8 cellular contexts compared by ENCODE assay signal in genomic region chr17:2786176-2786881, GRCh38. TPM values are rescaled to one million over a fixed set of nuclear protein-coding genes. Genes with fewer than 3 reads are reported as not detected.
DNase-seq lines count a peak whose midpoint lies in the region; ATAC-seq, FAIRE-seq and TF ChIP-seq lines count a peak whose summit lies in the region.

No MANE protein-coding gene starts in this region.

- H2AFZ ChIP-seq in HepG2 (ENCODE audit: low read length) = no peak overlapping the region

- H3K4me3 ChIP-seq in coronary artery (no peak overlapping the region), HepG2 (replicated peaks in 1 of 3; ENCODE audit: insufficient read depth in 1 of 3, low read depth in 2 of 3, low read length in 3 of 3) (no peak overlapping the region)

- BruUV-seq in HepG2 (replicated peaks; lab: Mats Ljungman, UMichigan) = no TSS peak

- H3K4me1 Mint-ChIP-seq in activated CD4-positive, alpha-beta T cell treated with anti-CD3 and anti-CD28 coated beads, Interleukin-2, amount 10 ng/mL, durations not matched to agents 24 days and 14 days = peaks cover 7% of the 10 kb centered on the region

- H3K4me1 ChIP-seq in HepG2 (ENCODE audit: insufficient read depth, low read length) = no peaks in the 10 kb centered on the region

- H3K36me3 ChIP-seq in HepG2 (replicated peaks in 1 of 2; ENCODE audit: control insufficient read depth in 1 of 2, insufficient read depth in 2 of 2, low read length in 2 of 2) = no peaks in the 10 kb centered on the region

- no peaks in the 10 kb centered on the region for H3K36me3 Mint-ChIP-seq in activated CD4-positive, alpha-beta T cell treated with anti-CD3 and anti-CD28 coated beads, Interleukin-2, amount 10 ng/mL, durations not matched to agents 24 days and 14 days (ENCODE audit: low read depth)

- POLR2A ChIA-PET in HepG2 (lab: Yijun Ruan, JAX) = no interaction called here

- 0 out of 5 replicates have a peak, but pooled peaks cover 0 to 2% of the 10 kb centered on the region in 2 experiments for H3K27me3 ChIP-seq in HepG2 (ENCODE audit: control insufficient read depth in 1 of 2, insufficient read depth in 2 of 2, low read length in 2 of 2)

- no peak for TF ChIP-seq POLR2A in GM12891 (IDR thresholded peaks at IDR 0.05; ENCODE audit: low read depth, low read length)
- TF ChIP-seq POLR2A in HepG2 (IDR thresholded peaks at IDR 0.05; ENCODE audit: insufficient read depth in 1 of 2, low read depth in 2 of 2, low read length in 2 of 2) = no peak

- peak; percentile 96 for ATAC-seq in HepG2

- CTCF ChIA-PET in HepG2 (lab: Yijun Ruan, JAX; ENCODE audit: low intra/inter-chr PET ratio, low total read pairs) = interaction anchor here (0.6 to 0.8 kb wide), 2 partner anchors 9 to 227 kb away, joined by 3 read pairs; no protein-coding TSS in a partner anchor

- no peaks in the 10 kb centered on the region for H3K9me3 Mint-ChIP-seq in activated CD4-positive, alpha-beta T cell treated with anti-CD3 and anti-CD28 coated beads, Interleukin-2, amount 10 ng/mL, durations not matched to agents 24 days and 14 days

- peaks cover 3% of the 10 kb centered on the region; the same call in 1 of the 2 replicates for H4K20me1 ChIP-seq in HepG2 (ENCODE audit: insufficient read depth, low read length)

- H3K79me2 ChIP-seq in HepG2 (ENCODE audit: insufficient read depth, low read length) = no peaks in the 10 kb centered on the region

- FAIRE-seq in GM12891 (lab: Jason Lieb, UNC) = peak; percentile 98
- FAIRE-seq in HepG2 (lab: Jason Lieb, UNC) = peak; percentile 89

- no peak overlapping the region for H3K27ac Mint-ChIP-seq in activated CD4-positive, alpha-beta T cell treated with anti-CD3 and anti-CD28 coated beads, Interleukin-2, amount 10 ng/mL, durations not matched to agents 24 days and 14 days

- 0 out of 2 replicates have a peak, but pooled peaks have one; percentile 44 for TF ChIP-seq RAD21 in HepG2 (CRISPR knock-in tag; IDR thresholded peaks at IDR 0.05)

- peak; percentile 12 for TF ChIP-seq CTCF in coronary artery (IDR thresholded peaks at IDR 0.05)
- TF ChIP-seq CTCF in HepG2 (CRISPR knock-in tag; IDR thresholded peaks at IDR 0.05) = peak; percentile 95

- H3K27ac ChIP-seq in coronary artery (no peak overlapping the region), HepG2 (ENCODE audit: extremely low read length, insufficient read depth, low read length) (no peak overlapping the region)

- H3K4me3 Mint-ChIP-seq in activated CD4-positive, alpha-beta T cell treated with anti-CD3 and anti-CD28 coated beads, Interleukin-2, amount 10 ng/mL, durations not matched to agents 24 days and 14 days = no peak overlapping the region

- TF ChIP-seq EP300 in HepG2 (IDR thresholded peaks at IDR 0.05; ENCODE audit: low read depth in 2 of 2, low read length in 2 of 2) (no peak), HepG2 (CRISPR knock-in tag; IDR thresholded peaks at IDR 0.05; ENCODE audit: borderline replicate concordance) (no peak)

- WGBS in HepG2 (ENCODE audit: low lambda C conversion rate) = 52% methylated on average over 17 of the region's 21 CpGs

- no peak overlapping the region for H3K9ac ChIP-seq in HepG2 (ENCODE audit: insufficient read depth, low read depth, low read length)

- intact Hi-C loops in activated CD4-positive, alpha-beta T cell treated with anti-CD3 and anti-CD28 coated beads, Interleukin-2, amount 10 ng/mL, durations not matched to agents 24 days and 14 days (cut with micrococcal nuclease) = loop anchor here (1.0 to 5.0 kb wide), 3 partner anchors 41 to 144 kb away; no protein-coding TSS in a partner anchor
- intact Hi-C loops in HepG2 (cut with micrococcal nuclease; ENCODE audit: unreplicated experiment) = no loop called here

- H3K27me3 Mint-ChIP-seq in activated CD4-positive, alpha-beta T cell treated with anti-CD3 and anti-CD28 coated beads, Interleukin-2, amount 10 ng/mL, durations not matched to agents 24 days and 14 days = peaks cover 8% of the 10 kb centered on the region

- DNase-seq in GM12891 (ENCODE audit: insufficient read length, low spot score) (peak; percentile 91), HS-27A (ENCODE audit: low read depth) (peak; percentile 29), NCI-H774 (lab: John Stamatoyannopoulos, UW) (peak; percentile 59), coronary artery (ENCODE audit: low spot score) (no peak), HepG2 (ENCODE audit: low spot score) (peak; percentile 83), mesenteric fat pad (ENCODE audit: low spot score) (no peak)
- DNase-seq in activated CD4-positive, alpha-beta T cell treated with anti-CD3 and anti-CD28 coated beads, Interleukin-2, amount 10 ng/mL, durations not matched to agents 24 days and 14 days = peak; percentile 98
- DNase-seq in stimulated activated CD4-positive, alpha-beta T cell treated with anti-CD3 and anti-CD28 coated beads, Interleukin-4, amount 100 ng/mL, for 4 hours = peak; percentile 86 to 88

- no peak overlapping the region for H3K4me2 ChIP-seq in HepG2 (ENCODE audit: low read depth, low read length)

- in situ Hi-C loops in HepG2 (cut with HindIII; ENCODE audit: extremely low pct_ligation_motif_present, low pct_unique_long_range_greater_than_20kb) = no loop called here

- no peaks in the 10 kb centered on the region for H3K9me3 ChIP-seq in HepG2 (ENCODE audit: low read length)

TF ChIP-seq in GM12891, 5 proteins besides CTCF, POLR2A, EP300 and RAD21 (continues in another document):
- TF ChIP-seq PAX5 (IDR thresholded peaks at IDR 0.05; ENCODE audit: insufficient read depth, low read length, severe bottlenecking) (no peak), POU2F2 (IDR thresholded peaks at IDR 0.05; ENCODE audit: low read depth, low read length) (no peak), POLR2AphosphoS5 (IDR thresholded peaks at IDR 0.05; ENCODE audit: low read depth, low read length) (no peak)

TF ChIP-seq in HepG2, 621 proteins besides CTCF, POLR2A, EP300 and RAD21 (continues in another document):
- TF ChIP-seq ZFY (CRISPR knock-in tag; IDR thresholded peaks at IDR 0.05) = no peak
- TF ChIP-seq ZNF547 (CRISPR knock-in tag; IDR thresholded peaks at IDR 0.05) = no peak
- no peak for TF ChIP-seq ZNF383 (CRISPR knock-in tag; IDR thresholded peaks at IDR 0.05; ENCODE audit: borderline replicate concordance)
- TF ChIP-seq ATM (IDR thresholded peaks at IDR 0.05; ENCODE audit: borderline replicate concordance) = no peak

RNA-seq across cellular contexts. Expression of gene RAP1GAP2, which starts 9.9 kb away (rescaled TPM):
- 0.69 TPM for polyA plus RNA-seq in GM12891 (2012; ENCODE audit: low read depth, missing spikeins)
- 0.79 and 1.5 TPM in 2 replicates for total RNA-seq in activated CD4-positive, alpha-beta T cell treated with anti-CD3 and anti-CD28 coated beads, Interleukin-2, amount 10 ng/mL, durations not matched to agents 24 days and 14 days
- total RNA-seq in HepG2 (2016; rRNA removed; fragmentation: Illumina TruSeq; extraction: Trizol) (7.7 and 10.9 TPM in 2 replicates), mesenteric fat pad (10.4 TPM)
- total RNA-seq in HepG2 (2016; cell fraction: cytosol; rRNA removed; fragmentation: Illumina TruSeq; extraction: Trizol; ENCODE audit: low read depth) = 3.6 and 4.3 TPM in 2 replicates
- total RNA-seq in HepG2 (2016; cell fraction: insoluble cytoplasmic fraction; rRNA removed; fragmentation: Illumina TruSeq; extraction: Trizol) = 7.7 and 11.5 TPM in 2 replicates
- 9.3 and 12.1 TPM in 2 replicates for total RNA-seq in HepG2 (2016; cell fraction: membrane; rRNA removed; fragmentation: Illumina TruSeq; extraction: Trizol)
- total RNA-seq in HepG2 (2016; cell fraction: nucleus; rRNA removed; fragmentation: Illumina TruSeq; extraction: Trizol) = 6.5 and 8.4 TPM in 2 replicates
- polyA plus RNA-seq in HepG2 (2011; rRNA removed) = 10.0 and 12.0 TPM in 2 replicates
- polyA plus RNA-seq in HepG2 (2011; cell fraction: cytosol; rRNA removed) = 6.2 and 9.1 TPM in 2 replicates
- polyA plus RNA-seq in HepG2 (2011; cell fraction: nucleus; rRNA removed) = 36.9 and 43.8 TPM in 2 replicates
- polyA plus RNA-seq in HepG2 (2012) = 7.9 and 8.0 TPM in 2 replicates
- polyA plus RNA-seq in HepG2 (2016; cell fraction: cytosol; fragmentation: Illumina TruSeq; extraction: Trizol; ENCODE audit: low read depth) = 2.3 and 2.5 TPM in 2 replicates
- polyA plus RNA-seq in HepG2 (2016; cell fraction: insoluble cytoplasmic fraction; fragmentation: Illumina TruSeq; extraction: Trizol; ENCODE audit: low read depth) = 6.1 and 8.2 TPM in 2 replicates
- polyA plus RNA-seq in HepG2 (2016; cell fraction: membrane; fragmentation: Illumina TruSeq; extraction: Trizol; ENCODE audit: low read depth) = 5.5 and 6.5 TPM in 2 replicates
- polyA plus RNA-seq in HepG2 (2016; cell fraction: nucleus; fragmentation: Illumina TruSeq; extraction: Trizol; ENCODE audit: insufficient read depth, low read depth) = 16.0 and 18.0 TPM in 2 replicates
- polyA minus RNA-seq in HepG2 (2011; rRNA and poly(A)+ RNA removed; ENCODE audit: low replicate concordance) = 15.6 and 31.7 TPM in 2 replicates
- 9.0 and 11.7 TPM in 2 replicates for polyA minus RNA-seq in HepG2 (2011; cell fraction: cytosol; rRNA and poly(A)+ RNA removed)
- 9.1 and 12.2 TPM in 2 replicates for polyA minus RNA-seq in HepG2 (2011; cell fraction: nucleus; rRNA and poly(A)+ RNA removed)

RNA-seq across cellular contexts. Expression of gene CCDC92B, which starts 36.9 kb away (rescaled TPM):
- not detected for polyA plus RNA-seq in GM12891 (2012; ENCODE audit: low read depth, missing spikeins)
- 0.14 TPM in 2 replicates for total RNA-seq in activated CD4-positive, alpha-beta T cell treated with anti-CD3 and anti-CD28 coated beads, Interleukin-2, amount 10 ng/mL, durations not matched to agents 24 days and 14 days
- total RNA-seq in HepG2 (2016; rRNA removed; fragmentation: Illumina TruSeq; extraction: Trizol) (not detected in 2 replicates), mesenteric fat pad (0.16 TPM)
- not detected in 2 replicates for total RNA-seq in HepG2 (2016; cell fraction: cytosol; rRNA removed; fragmentation: Illumina TruSeq; extraction: Trizol; ENCODE audit: low read depth)
- total RNA-seq in HepG2 (2016; cell fraction: insoluble cytoplasmic fraction; rRNA removed; fragmentation: Illumina TruSeq; extraction: Trizol) = not detected in 2 replicates
- total RNA-seq in HepG2 (2016; cell fraction: membrane; rRNA removed; fragmentation: Illumina TruSeq; extraction: Trizol) = not detected in 2 replicates
- not detected in 2 replicates for total RNA-seq in HepG2 (2016; cell fraction: nucleus; rRNA removed; fragmentation: Illumina TruSeq; extraction: Trizol)
- not detected in 2 replicates for polyA plus RNA-seq in HepG2 (2011; rRNA removed)
- not detected in 2 replicates for polyA plus RNA-seq in HepG2 (2011; cell fraction: cytosol; rRNA removed)
- not detected in 2 replicates for polyA plus RNA-seq in HepG2 (2011; cell fraction: nucleus; rRNA removed)
- polyA plus RNA-seq in HepG2 (2012) = 0.04 TPM in 1 of 2 replicates, not detected in the other
- polyA plus RNA-seq in HepG2 (2016; cell fraction: cytosol; fragmentation: Illumina TruSeq; extraction: Trizol; ENCODE audit: low read depth) = not detected in 2 replicates
- not detected in 2 replicates for polyA plus RNA-seq in HepG2 (2016; cell fraction: insoluble cytoplasmic fraction; fragmentation: Illumina TruSeq; extraction: Trizol; ENCODE audit: low read depth)
- not detected in 2 replicates for polyA plus RNA-seq in HepG2 (2016; cell fraction: membrane; fragmentation: Illumina TruSeq; extraction: Trizol; ENCODE audit: low read depth)
- polyA plus RNA-seq in HepG2 (2016; cell fraction: nucleus; fragmentation: Illumina TruSeq; extraction: Trizol; ENCODE audit: insufficient read depth, low read depth) = not detected in 2 replicates
- 2.1 TPM in 1 of 2 replicates, not detected in the other for polyA minus RNA-seq in HepG2 (2011; rRNA and poly(A)+ RNA removed; ENCODE audit: low replicate concordance)
- not detected in 2 replicates for polyA minus RNA-seq in HepG2 (2011; cell fraction: cytosol; rRNA and poly(A)+ RNA removed)
- polyA minus RNA-seq in HepG2 (2011; cell fraction: nucleus; rRNA and poly(A)+ RNA removed) = not detected in 2 replicates

Comparison
In these comparisons a context has a peak if more than half of its experiments do, and no peak if none do; other contexts are left out.
1. DNase-seq: peak in GM12891 (single experiment), HS-27A (single experiment), NCI-H774 (single experiment), activated CD4-positive, alpha-beta T cell treated with anti-CD3 and anti-CD28 coated beads, Interleukin-2, amount 10 ng/mL, durations not matched to agents 24 days and 14 days (single experiment), HepG2 (single experiment) and stimulated activated CD4-positive, alpha-beta T cell treated with anti-CD3 and anti-CD28 coated beads, Interleukin-4, amount 100 ng/mL, for 4 hours (2 of 2); none in coronary artery (single experiment) and mesenteric fat pad (single experiment).